ENCODE assay signal across 16 cellular contexts in the genomic region with DNA sequence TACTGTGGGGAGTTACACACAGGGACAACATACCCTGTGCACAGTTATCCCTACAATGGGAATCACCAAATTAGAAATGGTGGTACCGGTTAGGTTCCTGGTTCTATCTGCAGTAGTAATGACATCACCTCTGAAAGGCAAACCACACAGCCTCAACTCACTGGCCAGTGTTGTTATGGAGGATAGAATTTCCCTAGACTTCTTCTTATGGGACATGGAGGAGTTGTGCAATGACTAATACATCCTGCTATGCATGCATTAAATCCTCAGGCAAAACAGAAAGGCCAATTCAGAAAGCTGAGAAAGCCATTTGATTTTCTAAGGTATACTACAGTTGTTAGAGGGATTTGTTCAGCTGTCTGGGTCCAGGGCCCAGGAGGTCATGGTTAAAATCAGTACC.
DNase-seq lines count a peak whose midpoint lies in the region; ATAC-seq and TF ChIP-seq lines count a peak whose summit lies in the region.
"Had no signal": no experiment of that assay in that cellular context is flagged by ENCODE, and none has a peak within 500 bp of the region (broad histone marks: within the 10 kb centered on the region; RNA-seq: fewer than 3 reads in every experiment).

No MANE protein-coding gene starts in this region.

- no peak for TF ChIP-seq EP300 in SK-N-SH (IDR thresholded peaks at IDR 0.05; ENCODE audit: borderline replicate concordance in 1 of 2, low read depth in 1 of 2, low read length in 1 of 2)

- WGBS in SK-N-SH (ENCODE audit: low lambda C conversion rate) = 60% methylated on average over 1 of the region's 1 CpG

- no peak overlapping the region for H3K4me2 ChIP-seq in SK-N-SH

- no peaks in the 10 kb centered on the region for H3K36me3 Mint-ChIP-seq in stimulated activated effector memory CD8-positive, alpha-beta T cell treated with anti-CD3 and anti-CD28 coated beads, Interleukin-12 subunit alpha, Interleukin-12 subunit beta, amount 100 ng/mL, for 72 hours

- no peaks in the 10 kb centered on the region for H3K4me1 Mint-ChIP-seq in stimulated activated effector memory CD8-positive, alpha-beta T cell treated with anti-CD3 and anti-CD28 coated beads, Interleukin-12 subunit alpha, Interleukin-12 subunit beta, amount 100 ng/mL, for 72 hours

- H4K20me1 ChIP-seq in SK-N-SH (ENCODE audit: insufficient read depth) = no peaks in the 10 kb centered on the region

- no peak overlapping the region for H3K4me3 ChIP-seq in SK-N-SH (ENCODE audit: low read depth in 2 of 2, low read length in 1 of 2)
- no peak overlapping the region for H3K4me3 ChIP-seq in tibial artery
- H3K4me3 ChIP-seq: lower lobe of right lung had no signal

- no peaks in the 10 kb centered on the region; a peak in 1 of 4 replicates for H3K4me1 ChIP-seq in SK-N-SH (ENCODE audit: control insufficient read depth in 1 of 2, insufficient read depth in 2 of 2, low read depth in 1 of 2, low read length in 1 of 2)
- no peaks in the 10 kb centered on the region for H3K4me1 ChIP-seq in tibial artery
- H3K4me1 ChIP-seq: lower lobe of right lung, parathyroid adenoma had no signal

- TF ChIP-seq CTCF in SK-N-SH (IDR thresholded peaks at IDR 0.05) (no peak), tibial artery (IDR thresholded peaks at IDR 0.05) (no peak)

- H2AFZ ChIP-seq in SK-N-SH (ENCODE audit: low read depth) = peak overlapping the region; percentile 56; the same call in 1 of the 2 replicates
- H2AFZ ChIP-seq: parathyroid adenoma had no signal

- no peak overlapping the region for H3K9ac ChIP-seq in SK-N-SH
- H3K9ac ChIP-seq: parathyroid adenoma had no signal

- TF ChIP-seq RAD21 in SK-N-SH (IDR thresholded peaks at IDR 0.05; ENCODE audit: low read length) = no peak

- no peaks in the 10 kb centered on the region for H3K27me3 ChIP-seq in SK-N-SH (ENCODE audit: insufficient read depth)
- no peaks in the 10 kb centered on the region for H3K27me3 ChIP-seq in tibial artery

- H3K27ac ChIP-seq in SK-N-SH (ENCODE audit: low read depth in 2 of 2, low read length in 1 of 2) (peak overlapping the region in 1 of 2 experiments; percentile 31; a peak in 1 of 4 replicates), tibial artery (no peak overlapping the region)
- H3K27ac ChIP-seq: 22Rv1, lower lobe of right lung, parathyroid adenoma had no signal

- no peak overlapping the region for H3K4me3 Mint-ChIP-seq in stimulated activated effector memory CD8-positive, alpha-beta T cell treated with anti-CD3 and anti-CD28 coated beads, Interleukin-12 subunit alpha, Interleukin-12 subunit beta, amount 100 ng/mL, for 72 hours

- CTCF ChIA-PET in SK-N-SH (lab: Yijun Ruan, JAX) = interaction anchor here (1.0 kb wide), 1 partner anchor 23 kb away, joined by 3 read pairs; no protein-coding TSS in a partner anchor

- no peaks in the 10 kb centered on the region for H3K9me2 ChIP-seq in SK-N-SH

- intact Hi-C loops in tibial artery (cut with DNase I; ENCODE audit: low total_unique reads) = no loop called here

- no peaks in the 10 kb centered on the region for H3K79me2 ChIP-seq in SK-N-SH (ENCODE audit: insufficient read depth)
- H3K79me2 ChIP-seq: parathyroid adenoma had no signal

- POLR2A ChIA-PET in SK-N-SH (lab: Yijun Ruan, JAX) = no interaction called here

- DNase-seq in DMS 273 (lab: John Stamatoyannopoulos, UW; ENCODE audit: unreplicated experiment) = peak; percentile 5
- DNase-seq in DMS 273 treated with DMSO at 0.1 percent for 48 hours (lab: John Stamatoyannopoulos, UW) = no peak
- DNase-seq in SK-N-SH = no peak
- peak; percentile 61 for DNase-seq in fibroblast of the conjunctiva (ENCODE audit: low read depth)
- no peak for DNase-seq in stimulated activated effector memory CD8-positive, alpha-beta T cell treated with anti-CD3 and anti-CD28 coated beads, Interleukin-12 subunit alpha, Interleukin-12 subunit beta, amount 100 ng/mL, for 72 hours (ENCODE audit: low spot score in 2 of 2)
- DNase-seq in GOT3 (lab: John Stamatoyannopoulos, UW) = no peak
- DNase-seq in tibial artery = no peak
- DNase-seq in NCI-H345 (lab: John Stamatoyannopoulos, UW) = no peak
- DNase-seq: activated CD4-positive, CD25-positive, alpha-beta regulatory T cell treated with anti-CD3 and anti-CD28 coated beads, Interleukin-2, amount 50 U/mL, for 72 hours; DMS79 treated with DMSO at 0.1 percent for 48 hours; lower lobe of right lung; NCI-H510A treated with DMSO at 0.1 percent for 48 hours; SHP77; stimulated activated CD4-positive, alpha-beta T cell treated with anti-CD3 and anti-CD28 coated beads, Interleukin-4, amount 100 ng/mL, for 24 hours had no signal

- H3K36me3 ChIP-seq in SK-N-SH (replicated peaks in 1 of 2; ENCODE audit: control insufficient read depth in 1 of 2, insufficient read depth in 2 of 2, low read length in 1 of 2) (no peaks in the 10 kb centered on the region), tibial artery (no peaks in the 10 kb centered on the region)
- H3K36me3 ChIP-seq: lower lobe of right lung had no signal

- H3F3A ChIP-seq in SK-N-SH (replicated peaks; ENCODE audit: insufficient read depth) = peaks cover 7% of the 10 kb centered on the region

- H3K27ac Mint-ChIP-seq in stimulated activated effector memory CD8-positive, alpha-beta T cell treated with anti-CD3 and anti-CD28 coated beads, Interleukin-12 subunit alpha, Interleukin-12 subunit beta, amount 100 ng/mL, for 72 hours = no peak overlapping the region

- H3K9me3 Mint-ChIP-seq in stimulated activated effector memory CD8-positive, alpha-beta T cell treated with anti-CD3 and anti-CD28 coated beads, Interleukin-12 subunit alpha, Interleukin-12 subunit beta, amount 100 ng/mL, for 72 hours = no peaks in the 10 kb centered on the region

- H3K9me3 ChIP-seq in SK-N-SH (no peaks in the 10 kb centered on the region), tibial artery (no peaks in the 10 kb centered on the region)
- H3K9me3 ChIP-seq: lower lobe of right lung had no signal

- ATAC-seq in stimulated activated effector memory CD8-positive, alpha-beta T cell treated with anti-CD3 and anti-CD28 coated beads, Interleukin-12 subunit alpha, Interleukin-12 subunit beta, amount 100 ng/mL, for 72 hours = peak; percentile 28
- ATAC-seq: lower lobe of right lung had no signal

TF ChIP-seq in SK-N-SH, 30 proteins besides CTCF, POLR2A, EP300 and RAD21 (continues in another document):
- TF ChIP-seq TCF12 (IDR thresholded peaks at IDR 0.05) (no peak), NRF1 (IDR thresholded peaks at IDR 0.05; ENCODE audit: low read depth, low read length) (no peak), FOXM1 (IDR thresholded peaks at IDR 0.05; ENCODE audit: low read depth) (no peak), CHD2 (IDR thresholded peaks at IDR 0.05; ENCODE audit: low read length, partially characterized antibody) (no peak), FOXJ3 (CRISPR knock-in tag; IDR thresholded peaks at IDR 0.05) (no peak), FOSL2 (IDR thresholded peaks at IDR 0.05; ENCODE audit: borderline replicate concordance, low read depth) (peak; percentile 36; the same call in 1 of the 2 replicates), TEAD4 (IDR thresholded peaks at IDR 0.05; ENCODE audit: borderline replicate concordance, insufficient read depth) (no peak), RXRA (IDR thresholded peaks at IDR 0.05; ENCODE audit: borderline replicate concordance, low read depth) (no peak)
- TF ChIP-seq, protein P1, sequence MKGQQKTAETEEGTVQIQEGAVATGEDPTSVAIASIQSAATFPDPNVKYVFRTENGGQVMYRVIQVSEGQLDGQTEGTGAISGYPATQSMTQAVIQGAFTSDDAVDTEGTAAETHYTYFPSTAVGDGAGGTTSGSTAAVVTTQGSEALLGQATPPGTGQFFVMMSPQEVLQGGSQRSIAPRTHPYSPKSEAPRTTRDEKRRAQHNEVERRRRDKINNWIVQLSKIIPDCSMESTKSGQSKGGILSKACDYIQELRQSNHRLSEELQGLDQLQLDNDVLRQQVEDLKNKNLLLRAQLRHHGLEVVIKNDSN (IDR thresholded peaks at IDR 0.05; ENCODE audit: borderline replicate concordance, low read depth) = no peak
- TF ChIP-seq, protein P2, sequence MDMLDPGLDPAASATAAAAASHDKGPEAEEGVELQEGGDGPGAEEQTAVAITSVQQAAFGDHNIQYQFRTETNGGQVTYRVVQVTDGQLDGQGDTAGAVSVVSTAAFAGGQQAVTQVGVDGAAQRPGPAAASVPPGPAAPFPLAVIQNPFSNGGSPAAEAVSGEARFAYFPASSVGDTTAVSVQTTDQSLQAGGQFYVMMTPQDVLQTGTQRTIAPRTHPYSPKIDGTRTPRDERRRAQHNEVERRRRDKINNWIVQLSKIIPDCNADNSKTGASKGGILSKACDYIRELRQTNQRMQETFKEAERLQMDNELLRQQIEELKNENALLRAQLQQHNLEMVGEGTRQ (IDR thresholded peaks at IDR 0.05; ENCODE audit: borderline replicate concordance, low read depth, low read length) = no peak
- TF ChIP-seq, protein P3, sequence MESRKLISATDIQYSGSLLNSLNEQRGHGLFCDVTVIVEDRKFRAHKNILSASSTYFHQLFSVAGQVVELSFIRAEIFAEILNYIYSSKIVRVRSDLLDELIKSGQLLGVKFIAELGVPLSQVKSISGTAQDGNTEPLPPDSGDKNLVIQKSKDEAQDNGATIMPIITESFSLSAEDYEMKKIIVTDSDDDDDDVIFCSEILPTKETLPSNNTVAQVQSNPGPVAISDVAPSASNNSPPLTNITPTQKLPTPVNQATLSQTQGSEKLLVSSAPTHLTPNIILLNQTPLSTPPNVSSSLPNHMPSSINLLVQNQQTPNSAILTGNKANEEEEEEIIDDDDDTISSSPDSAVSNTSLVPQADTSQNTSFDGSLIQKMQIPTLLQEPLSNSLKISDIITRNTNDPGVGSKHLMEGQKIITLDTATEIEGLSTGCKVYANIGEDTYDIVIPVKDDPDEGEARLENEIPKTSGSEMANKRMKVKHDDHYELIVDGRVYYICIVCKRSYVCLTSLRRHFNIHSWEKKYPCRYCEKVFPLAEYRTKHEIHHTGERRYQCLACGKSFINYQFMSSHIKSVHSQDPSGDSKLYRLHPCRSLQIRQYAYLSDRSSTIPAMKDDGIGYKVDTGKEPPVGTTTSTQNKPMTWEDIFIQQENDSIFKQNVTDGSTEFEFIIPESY (IDR thresholded peaks at IDR 0.05; ENCODE audit: borderline replicate concordance, low read depth) = no peak
- TF ChIP-seq, protein P4, sequence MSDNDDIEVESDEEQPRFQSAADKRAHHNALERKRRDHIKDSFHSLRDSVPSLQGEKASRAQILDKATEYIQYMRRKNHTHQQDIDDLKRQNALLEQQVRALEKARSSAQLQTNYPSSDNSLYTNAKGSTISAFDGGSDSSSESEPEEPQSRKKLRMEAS (IDR thresholded peaks at IDR 0.05; ENCODE audit: low read depth) = no peak
- TF ChIP-seq, protein P5, sequence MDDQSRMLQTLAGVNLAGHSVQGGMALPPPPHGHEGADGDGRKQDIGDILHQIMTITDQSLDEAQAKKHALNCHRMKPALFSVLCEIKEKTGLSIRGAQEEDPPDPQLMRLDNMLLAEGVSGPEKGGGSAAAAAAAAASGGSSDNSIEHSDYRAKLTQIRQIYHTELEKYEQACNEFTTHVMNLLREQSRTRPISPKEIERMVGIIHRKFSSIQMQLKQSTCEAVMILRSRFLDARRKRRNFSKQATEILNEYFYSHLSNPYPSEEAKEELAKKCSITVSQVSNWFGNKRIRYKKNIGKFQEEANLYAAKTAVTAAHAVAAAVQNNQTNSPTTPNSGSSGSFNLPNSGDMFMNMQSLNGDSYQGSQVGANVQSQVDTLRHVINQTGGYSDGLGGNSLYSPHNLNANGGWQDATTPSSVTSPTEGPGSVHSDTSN (IDR thresholded peaks at IDR 0.05) = no peak

Comparison
In these comparisons a context has a peak if more than half of its experiments do, and no peak if none do; other contexts are left out.
1. DNase-seq: peak in DMS 273 (single experiment) and fibroblast of the conjunctiva (single experiment); none in DMS 273 treated with DMSO at 0.1 percent for 48 hours (single experiment), SK-N-SH (single experiment), stimulated activated effector memory CD8-positive, alpha-beta T cell treated with anti-CD3 and anti-CD28 coated beads, Interleukin-12 subunit alpha, Interleukin-12 subunit beta, amount 100 ng/mL, for 72 hours (0 of 2), GOT3 (single experiment), tibial artery (0 of 2) and NCI-H345 (single experiment).